8 cellular contexts compared by ENCODE assay signal in genomic region chr1:58904299-58905125, GRCh38.
DNase-seq lines count a peak whose midpoint lies in the region; ATAC-seq, FAIRE-seq and TF ChIP-seq lines count a peak whose summit lies in the region.

No MANE protein-coding gene starts in this region.

- POLR2A ChIA-PET in HepG2 (lab: Yijun Ruan, JAX) = no interaction called here

- ATAC-seq in HepG2 = no peak
- no peak for ATAC-seq in HG02840 (IDR thresholded peaks at IDR 0.05; ENCODE audit: low FRiP score, unreplicated experiment)
- ATAC-seq in GM21619 (IDR thresholded peaks at IDR 0.05; ENCODE audit: unreplicated experiment) = no peak

- H3K4me1 Mint-ChIP-seq in activated CD4-positive, alpha-beta T cell treated with anti-CD3 and anti-CD28 coated beads, Interleukin-2, amount 10 ng/mL, durations not matched to agents 24 days and 14 days = peaks cover 20% of the 10 kb centered on the region
- H3K4me1 Mint-ChIP-seq in astrocyte (ENCODE audit: low read depth, unreplicated experiment) = peaks cover 20% of the 10 kb centered on the region

- no peak for TF ChIP-seq CTCF in astrocyte (IDR thresholded peaks at IDR 0.05; ENCODE audit: insufficient read depth, low read depth, low read length)
- no peak for TF ChIP-seq CTCF in HepG2 (CRISPR knock-in tag; IDR thresholded peaks at IDR 0.05)

- CTCF ChIA-PET in HepG2 (lab: Yijun Ruan, JAX; ENCODE audit: low intra/inter-chr PET ratio, low total read pairs) = no interaction called here

- H3K4me3 ChIP-seq in astrocyte (ENCODE audit: insufficient read depth, low read depth, low read length) (peak overlapping the region; percentile 53), HepG2 (replicated peaks in 1 of 3; ENCODE audit: insufficient read depth in 1 of 3, low read depth in 2 of 3, low read length in 3 of 3) (peak overlapping the region; percentile 63 to 71 (median 66)), thymus (ENCODE audit: low read length) (peak overlapping the region; percentile 61)

- no peaks in the 10 kb centered on the region for H3K27me3 Mint-ChIP-seq in activated CD4-positive, alpha-beta T cell treated with anti-CD3 and anti-CD28 coated beads, Interleukin-2, amount 10 ng/mL, durations not matched to agents 24 days and 14 days
- no peaks in the 10 kb centered on the region for H3K27me3 Mint-ChIP-seq in astrocyte (ENCODE audit: low read depth, unreplicated experiment)

- in situ Hi-C loops in HepG2 (cut with HindIII; ENCODE audit: extremely low pct_ligation_motif_present, low pct_unique_long_range_greater_than_20kb) = no loop called here

- no peak for FAIRE-seq in astrocyte (lab: Jason Lieb, UNC)
- FAIRE-seq in HepG2 (lab: Jason Lieb, UNC) = no peak

- peak overlapping the region; percentile 76 for H2AFZ ChIP-seq in astrocyte (ENCODE audit: low read depth, low read length)
- H2AFZ ChIP-seq in HepG2 (ENCODE audit: low read length) = no peak overlapping the region

- H3K36me3 ChIP-seq in astrocyte (ENCODE audit: insufficient read depth, low read length) = no peaks in the 10 kb centered on the region
- H3K36me3 ChIP-seq in HepG2 (replicated peaks in 1 of 2; ENCODE audit: control insufficient read depth in 1 of 2, insufficient read depth in 2 of 2, low read length in 2 of 2) = no peaks in the 10 kb centered on the region
- no peaks in the 10 kb centered on the region for H3K36me3 ChIP-seq in thymus (ENCODE audit: control insufficient read depth, insufficient read depth)

- TF ChIP-seq POLR2A in HepG2 (IDR thresholded peaks at IDR 0.05; ENCODE audit: insufficient read depth in 1 of 2, low read depth in 2 of 2, low read length in 2 of 2) = no peak

- H3K27ac Mint-ChIP-seq in activated CD4-positive, alpha-beta T cell treated with anti-CD3 and anti-CD28 coated beads, Interleukin-2, amount 10 ng/mL, durations not matched to agents 24 days and 14 days = peak overlapping the region; percentile 91
- peak overlapping the region; percentile 88 for H3K27ac Mint-ChIP-seq in astrocyte (ENCODE audit: unreplicated experiment)

- peak overlapping the region; percentile 82 for H3K4me2 ChIP-seq in astrocyte (ENCODE audit: low read length)
- H3K4me2 ChIP-seq in HepG2 (ENCODE audit: low read depth, low read length) = peak overlapping the region; percentile 99

- H3K9ac ChIP-seq in astrocyte (ENCODE audit: low read length) = peak overlapping the region; percentile 83
- H3K9ac ChIP-seq in HepG2 (ENCODE audit: insufficient read depth, low read depth, low read length) = peak overlapping the region; percentile 88

- H3K9me3 ChIP-seq in astrocyte (ENCODE audit: insufficient read depth, low read depth, low read length) = no peaks in the 10 kb centered on the region
- no peaks in the 10 kb centered on the region for H3K9me3 ChIP-seq in HepG2 (ENCODE audit: low read length)
- no peaks in the 10 kb centered on the region for H3K9me3 ChIP-seq in thymus (ENCODE audit: control insufficient read depth)

- H3K27ac ChIP-seq in astrocyte (ENCODE audit: low read depth, low read length) (peak overlapping the region; percentile 88), HepG2 (ENCODE audit: extremely low read length, insufficient read depth, low read length) (peak overlapping the region; percentile 89), thymus (ENCODE audit: low read depth) (peak overlapping the region; percentile 94)

- H3K4me1 ChIP-seq in astrocyte (ENCODE audit: insufficient read depth, low read length) (peaks cover 14% of the 10 kb centered on the region), HepG2 (ENCODE audit: insufficient read depth, low read length) (peaks cover 71% of the 10 kb centered on the region), thymus (ENCODE audit: control insufficient read depth, insufficient read depth, low read length) (peaks cover 3% of the 10 kb centered on the region)

- no peaks in the 10 kb centered on the region for H3K36me3 Mint-ChIP-seq in activated CD4-positive, alpha-beta T cell treated with anti-CD3 and anti-CD28 coated beads, Interleukin-2, amount 10 ng/mL, durations not matched to agents 24 days and 14 days (ENCODE audit: low read depth)
- no peaks in the 10 kb centered on the region for H3K36me3 Mint-ChIP-seq in astrocyte (ENCODE audit: low read depth, unreplicated experiment)

- H3K9me3 Mint-ChIP-seq in activated CD4-positive, alpha-beta T cell treated with anti-CD3 and anti-CD28 coated beads, Interleukin-2, amount 10 ng/mL, durations not matched to agents 24 days and 14 days = no peaks in the 10 kb centered on the region
- H3K9me3 Mint-ChIP-seq in astrocyte (ENCODE audit: unreplicated experiment) = no peaks in the 10 kb centered on the region

- H3K79me2 ChIP-seq in astrocyte (ENCODE audit: insufficient read depth, low read length) = no peaks in the 10 kb centered on the region
- H3K79me2 ChIP-seq in HepG2 (ENCODE audit: insufficient read depth, low read length) = no peaks in the 10 kb centered on the region

- WGBS in HepG2 (ENCODE audit: low lambda C conversion rate) = 45% methylated on average over 7 of the region's 8 CpGs
- 86% methylated on average over 8 of the region's 8 CpGs for whole genome bisulfite sequencing in thymus

- H3K4me3 Mint-ChIP-seq in activated CD4-positive, alpha-beta T cell treated with anti-CD3 and anti-CD28 coated beads, Interleukin-2, amount 10 ng/mL, durations not matched to agents 24 days and 14 days = peak overlapping the region; percentile 80
- H3K4me3 Mint-ChIP-seq in astrocyte (ENCODE audit: unreplicated experiment) = peak overlapping the region; percentile 71

- H3K27me3 ChIP-seq in astrocyte (ENCODE audit: insufficient read depth, low read length) = no peaks in the 10 kb centered on the region
- H3K27me3 ChIP-seq in HepG2 (ENCODE audit: control insufficient read depth in 1 of 2, insufficient read depth in 2 of 2, low read length in 2 of 2) = no peaks in the 10 kb centered on the region
- H3K27me3 ChIP-seq in thymus (ENCODE audit: control insufficient read depth, insufficient read depth) = no peaks in the 10 kb centered on the region

- DNase-seq in activated CD4-positive, alpha-beta T cell treated with anti-CD3 and anti-CD28 coated beads, Interleukin-2, amount 10 ng/mL, durations not matched to agents 24 days and 14 days = no peak
- DNase-seq in activated CD4-positive, alpha-beta T cell treated with anti-CD3 and anti-CD28 coated beads, Interleukin-2, amount 50 U/mL, for 4 hours = no peak
- DNase-seq in astrocyte (ENCODE audit: low read depth) = no peak
- no peak for DNase-seq in HepG2 (ENCODE audit: low spot score)
- no peak for DNase-seq in D341Med (ENCODE audit: low spot score)

- no peak for TF ChIP-seq RAD21 in HepG2 (CRISPR knock-in tag; IDR thresholded peaks at IDR 0.05)

- intact Hi-C loops in activated CD4-positive, alpha-beta T cell treated with anti-CD3 and anti-CD28 coated beads, Interleukin-2, amount 10 ng/mL, durations not matched to agents 24 days and 14 days (cut with micrococcal nuclease) = loop anchor here (5.0 kb wide), 4 partner anchors 47 to 793 kb away; no protein-coding TSS in a partner anchor
- intact Hi-C loops in HepG2 (cut with micrococcal nuclease; ENCODE audit: unreplicated experiment) = loop anchor here (10.0 kb wide), 1 partner anchor 150 kb away; no protein-coding TSS in a partner anchor

- BruUV-seq in HepG2 (replicated peaks; lab: Mats Ljungman, UMichigan) = no TSS peak

- H4K20me1 ChIP-seq in astrocyte (ENCODE audit: insufficient read depth, low read length) (no peaks in the 10 kb centered on the region), HepG2 (ENCODE audit: insufficient read depth, low read length) (no peaks in the 10 kb centered on the region)

- TF ChIP-seq EP300 in HepG2 (IDR thresholded peaks at IDR 0.05; ENCODE audit: low read depth in 2 of 2, low read length in 2 of 2) = no peak
- TF ChIP-seq EP300 in HepG2 (CRISPR knock-in tag; IDR thresholded peaks at IDR 0.05; ENCODE audit: borderline replicate concordance) = no peak

TF ChIP-seq in HepG2, 621 proteins besides CTCF, POLR2A, EP300 and RAD21 (continues in another document):
- TF ChIP-seq CENPT (CRISPR knock-in tag; IDR thresholded peaks at IDR 0.05; ENCODE audit: low read depth) = no peak
- peak; percentile 20 for TF ChIP-seq ZFP36 (IDR thresholded peaks at IDR 0.05; ENCODE audit: borderline replicate concordance, low read depth, low read length, partially characterized antibody)
- TF ChIP-seq BRD4 (CRISPR knock-in tag; IDR thresholded peaks at IDR 0.05) = no peak
- no peak for TF ChIP-seq ZBTB21 (CRISPR knock-in tag; IDR thresholded peaks at IDR 0.05)
- peak; percentile 98 for TF ChIP-seq ZNF629 (CRISPR knock-in tag; conservative IDR thresholded peaks at IDR 0.05)
- TF ChIP-seq, protein P1, sequence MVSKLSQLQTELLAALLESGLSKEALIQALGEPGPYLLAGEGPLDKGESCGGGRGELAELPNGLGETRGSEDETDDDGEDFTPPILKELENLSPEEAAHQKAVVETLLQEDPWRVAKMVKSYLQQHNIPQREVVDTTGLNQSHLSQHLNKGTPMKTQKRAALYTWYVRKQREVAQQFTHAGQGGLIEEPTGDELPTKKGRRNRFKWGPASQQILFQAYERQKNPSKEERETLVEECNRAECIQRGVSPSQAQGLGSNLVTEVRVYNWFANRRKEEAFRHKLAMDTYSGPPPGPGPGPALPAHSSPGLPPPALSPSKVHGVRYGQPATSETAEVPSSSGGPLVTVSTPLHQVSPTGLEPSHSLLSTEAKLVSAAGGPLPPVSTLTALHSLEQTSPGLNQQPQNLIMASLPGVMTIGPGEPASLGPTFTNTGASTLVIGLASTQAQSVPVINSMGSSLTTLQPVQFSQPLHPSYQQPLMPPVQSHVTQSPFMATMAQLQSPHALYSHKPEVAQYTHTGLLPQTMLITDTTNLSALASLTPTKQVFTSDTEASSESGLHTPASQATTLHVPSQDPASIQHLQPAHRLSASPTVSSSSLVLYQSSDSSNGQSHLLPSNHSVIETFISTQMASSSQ (IDR thresholded peaks at IDR 0.05; ENCODE audit: low read depth) = no peak
- TF ChIP-seq, protein P1 (CRISPR knock-in tag; IDR thresholded peaks at IDR 0.05; ENCODE audit: borderline replicate concordance) = no peak
- no peak for TF ChIP-seq ZNF501 (CRISPR knock-in tag; IDR thresholded peaks at IDR 0.05)
